ENCODE assay signal across 15 cellular contexts in the genomic region with DNA sequence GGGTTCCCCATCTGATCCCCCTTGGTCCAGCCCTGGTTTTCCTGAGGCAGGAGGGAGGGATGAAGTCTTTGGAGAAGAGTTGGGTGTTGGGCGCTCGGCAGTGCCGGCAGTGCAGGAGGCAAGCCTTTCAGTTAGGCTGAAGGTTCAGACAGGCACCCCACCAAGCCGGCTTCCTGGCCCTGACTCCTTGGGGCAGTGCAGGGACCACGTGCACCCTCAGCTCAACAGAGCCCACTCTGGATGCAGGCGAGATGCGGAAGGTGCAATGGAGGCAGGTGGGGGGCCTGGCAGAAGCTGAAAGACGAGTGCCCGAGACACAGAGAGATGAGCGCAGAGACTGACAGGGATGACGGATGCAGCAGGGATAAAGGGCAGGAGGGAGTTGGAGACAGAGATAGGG. TPM values are rescaled to one million over a fixed set of nuclear protein-coding genes. Genes with fewer than 3 reads are reported as not detected.
DNase-seq lines count a peak whose midpoint lies in the region; ATAC-seq and TF ChIP-seq lines count a peak whose summit lies in the region.
"Had no signal": no experiment of that assay in that cellular context is flagged by ENCODE, and none has a peak within 500 bp of the region (broad histone marks: within the 10 kb centered on the region; RNA-seq: fewer than 3 reads in every experiment).

No MANE protein-coding gene starts in this region.

- TF ChIP-seq POLR2A in IMR-90 (IDR thresholded peaks at IDR 0.05; ENCODE audit: low read depth, low read length) (no peak), spleen (IDR thresholded peaks at IDR 0.05) (no peak)

- H3K4me1 ChIP-seq in CD4-positive, CD25-positive, alpha-beta regulatory T cell (ENCODE audit: control insufficient read depth, insufficient read depth, low read length, poor library complexity, severe bottlenecking) = peaks cover 8% of the 10 kb centered on the region
- peaks cover 5% of the 10 kb centered on the region; the same call in 1 of the 2 replicates for H3K4me1 ChIP-seq in IMR-90 (ENCODE audit: control insufficient read depth, insufficient read depth, low read length)
- no peaks in the 10 kb centered on the region for H3K4me1 ChIP-seq in endodermal cell (ENCODE audit: control insufficient read depth, insufficient read depth, low read length)
- peaks cover 4 to 6% of the 10 kb centered on the region in 2 donors for H3K4me1 ChIP-seq in neuronal stem cell (ENCODE audit: control insufficient read depth in 2 of 2, insufficient read depth in 1 of 2, low read depth in 1 of 2, low read length in 2 of 2)
- peaks cover 2 to 11% (median 8%) of the 10 kb centered on the region in 6 donors for H3K4me1 ChIP-seq in spleen

- no peak overlapping the region for H2BK12ac ChIP-seq in neuronal stem cell (ENCODE audit: low read length)

- no peak overlapping the region for H4K5ac ChIP-seq in IMR-90 (ENCODE audit: low read depth, low read length)

- H3K9me3 ChIP-seq in CD4-positive, CD25-positive, alpha-beta regulatory T cell (ENCODE audit: control insufficient read depth in 2 of 2, low read length in 2 of 2) = no peaks in the 10 kb centered on the region
- H3K9me3 ChIP-seq in IMR-90 (ENCODE audit: control insufficient read depth, insufficient read depth, low read length) (no peaks in the 10 kb centered on the region), endodermal cell (ENCODE audit: control insufficient read depth, low read length) (peaks cover 4% of the 10 kb centered on the region), neuronal stem cell (replicated peaks in 1 of 2; ENCODE audit: control insufficient read depth in 2 of 2, insufficient read depth in 1 of 2, low read depth in 1 of 2, low read length in 2 of 2) (peaks cover 0 to 3% of the 10 kb centered on the region in 2 donors), spleen (peaks cover 0 to 5% (median 0%) of the 10 kb centered on the region in 8 donors)

- H3K18ac ChIP-seq in IMR-90 (ENCODE audit: low read depth, low read length) = no peak overlapping the region
- peak overlapping the region; percentile 49 for H3K18ac ChIP-seq in neuronal stem cell (ENCODE audit: low read length)

- no peak overlapping the region for H3K27ac ChIP-seq in CD4-positive, CD25-positive, alpha-beta regulatory T cell (ENCODE audit: insufficient read depth, low read length, poor library complexity, severe bottlenecking)
- H3K27ac ChIP-seq in IMR-90 (ENCODE audit: insufficient read depth, low read length) (no peak overlapping the region), endodermal cell (ENCODE audit: low read depth, low read length) (no peak overlapping the region), neuronal stem cell (replicated peaks; ENCODE audit: low read length) (no peak overlapping the region), spleen (no peak overlapping the region)
- H3K27ac ChIP-seq: BLaER1, HL-60 had no signal

- H3K79me1 ChIP-seq in IMR-90 (ENCODE audit: low read depth in 1 of 2, low read length in 2 of 2) = peaks cover 2 to 9% of the 10 kb centered on the region in 2 experiments; a peak in 3 of 4 replicates
- no peaks in the 10 kb centered on the region for H3K79me1 ChIP-seq in neuronal stem cell (ENCODE audit: low read depth, low read length)

- H2AFZ ChIP-seq in IMR-90 (replicated peaks; ENCODE audit: low read length, poor library complexity) = no peak overlapping the region
- no peak overlapping the region for H2AFZ ChIP-seq in neuronal stem cell (ENCODE audit: low read length)

- H3K27me3 Mint-ChIP-seq in CD4-positive, CD25-positive, alpha-beta regulatory T cell = no peaks in the 10 kb centered on the region
- H3K27me3 Mint-ChIP-seq in endodermal cell (ENCODE audit: insufficient read depth) = peaks cover 7% of the 10 kb centered on the region

- TF ChIP-seq RAD21 in IMR-90 (IDR thresholded peaks at IDR 0.05; ENCODE audit: low read length) = no peak

- no peak overlapping the region for H4K8ac ChIP-seq in IMR-90 (ENCODE audit: low read depth in 2 of 2, low read length in 2 of 2)
- H4K8ac ChIP-seq in neuronal stem cell (ENCODE audit: low read depth, low read length) = no peak overlapping the region

- no TSS peak for BruUV-seq in IMR-90 (replicated peaks; lab: Mats Ljungman, UMichigan)

- H4K91ac ChIP-seq in IMR-90 (ENCODE audit: insufficient read depth, low read depth, low read length) (no peak overlapping the region), neuronal stem cell (ENCODE audit: low read depth, low read length, poor library complexity) (no peak overlapping the region)

- H3K23ac ChIP-seq in IMR-90 (ENCODE audit: low read depth, low read length) (no peak overlapping the region), neuronal stem cell (ENCODE audit: low read depth, low read length, poor library complexity) (peak overlapping the region; percentile 12)

- H2BK15ac ChIP-seq in IMR-90 (ENCODE audit: low read depth, low read length) = no peak overlapping the region
- H2BK15ac ChIP-seq in neuronal stem cell (ENCODE audit: low read length) = no peak overlapping the region

- no peak overlapping the region for H2BK120ac ChIP-seq in IMR-90 (ENCODE audit: low read depth, low read length)
- H2BK120ac ChIP-seq in neuronal stem cell (ENCODE audit: low read depth, low read length) = no peak overlapping the region

- H3K4me3 ChIP-seq in CD4-positive, CD25-positive, alpha-beta regulatory T cell (ENCODE audit: low read depth, low read length) = no peak overlapping the region
- H3K4me3 ChIP-seq in IMR-90 (ENCODE audit: insufficient read depth, low read depth, low read length) = no peak overlapping the region
- no peak overlapping the region for H3K4me3 ChIP-seq in endodermal cell (ENCODE audit: low read length)
- H3K4me3 ChIP-seq in neuronal stem cell (ENCODE audit: low read length in 2 of 2) = peak overlapping the region in 1 of 2 donors; percentile 52
- H3K4me3 ChIP-seq in spleen = no peak overlapping the region
- H3K4me3 ChIP-seq: BLaER1 had no signal

- no peak for DNase-seq in CD4-positive, CD25-positive, alpha-beta regulatory T cell
- DNase-seq in IMR-90 (no peak), endodermal cell (peak; percentile 55), neuronal stem cell (ENCODE audit: low spot score) (no peak), NCI-H82 treated with DMSO at 0.1 percent for 48 hours (lab: John Stamatoyannopoulos, UW; ENCODE audit: unreplicated experiment) (no peak), spleen (no peak)
- DNase-seq: 8988T, AML-193, DMS53, GF-D8, GOT3 had no signal

- 27% methylated on average over 10 of the region's 11 CpGs; no CpG with 5 or more reads in 1 of the 2 experiments for WGBS in IMR-90 (ENCODE audit: extremely low coverage in 2 of 2, insufficient read length in 1 of 2), 2 experiments
- WGBS in endodermal cell (ENCODE audit: insufficient coverage in 1 of 2, insufficient read length in 1 of 2), 2 experiments = 61 to 71% methylated on average over 8 to 11 of the region's 11 CpGs
- no CpG with 5 or more reads among the region's 11 CpGs for WGBS in neuronal stem cell (ENCODE audit: extremely low coverage in 2 of 2, insufficient read length in 2 of 2, insufficient replicate concordance in 1 of 2), 2 donors
- 80 to 90% (median 82%) methylated on average over 10 to 11 of the region's 11 CpGs for WGBS in spleen, 5 donors

- H3K36me3 ChIP-seq in CD4-positive, CD25-positive, alpha-beta regulatory T cell (ENCODE audit: control insufficient read depth, insufficient read depth, low read length) = no peaks in the 10 kb centered on the region
- H3K36me3 ChIP-seq in IMR-90 (ENCODE audit: control insufficient read depth, insufficient read depth, low read length) (peaks cover 4% of the 10 kb centered on the region), endodermal cell (ENCODE audit: control insufficient read depth, insufficient read depth, low read length) (no peaks in the 10 kb centered on the region), neuronal stem cell (replicated peaks in 1 of 2; ENCODE audit: control insufficient read depth in 2 of 2, insufficient read depth in 2 of 2, low read length in 2 of 2) (no peaks in the 10 kb centered on the region), spleen (peaks cover 0 to 12% (median 0%) of the 10 kb centered on the region in 6 donors)

- CTCF ChIA-PET in IMR-90 (lab: Yijun Ruan, JAX) = no interaction called here

- peak overlapping the region in 2 of 3 donors; percentile 38 to 86 for H3K27ac Mint-ChIP-seq in CD4-positive, CD25-positive, alpha-beta regulatory T cell
- H3K27ac Mint-ChIP-seq in endodermal cell = no peak overlapping the region

- H3K4me2 ChIP-seq in IMR-90 (ENCODE audit: low read depth, low read length) = no peak overlapping the region
- no peak overlapping the region for H3K4me2 ChIP-seq in neuronal stem cell (ENCODE audit: insufficient read depth, low read length, poor library complexity, severe bottlenecking)
- H3K4me2 ChIP-seq: BLaER1 had no signal

- H2AK9ac ChIP-seq in IMR-90 (replicated peaks; ENCODE audit: low read depth, low read length, poor library complexity) = peak overlapping the region; percentile 33

- H2BK5ac ChIP-seq in IMR-90 (ENCODE audit: low read depth, low read length, poor library complexity, severe bottlenecking) = no peak overlapping the region
- H2BK5ac ChIP-seq in neuronal stem cell (ENCODE audit: low read length) = no peak overlapping the region

- intact Hi-C loops in IMR-90 (cut with micrococcal nuclease) = no loop called here
- intact Hi-C loops in spleen (cut with DNase I; ENCODE audit: low total_unique reads) = no loop called here

- H2AK5ac ChIP-seq in IMR-90 (ENCODE audit: low read depth, low read length) = no peak overlapping the region
- no peak overlapping the region for H2AK5ac ChIP-seq in neuronal stem cell (ENCODE audit: low read depth, low read length)

- TF ChIP-seq CTCF in IMR-90 (conservative IDR thresholded peaks at IDR 0.05; ENCODE audit: low read depth, low read length) = no peak
- no peak for TF ChIP-seq CTCF in endodermal cell (conservative IDR thresholded peaks at IDR 0.05)
- no peak for TF ChIP-seq CTCF in spleen (IDR thresholded peaks at IDR 0.05 in 8 of 11, conservative IDR thresholded peaks at IDR 0.05 in 3 of 11)

- no peak overlapping the region for H3K14ac ChIP-seq in IMR-90 (replicated peaks; ENCODE audit: low read depth, low read length)
- H3K14ac ChIP-seq in neuronal stem cell (ENCODE audit: low read length) = no peak overlapping the region

- peaks cover 0 to 12% (median 1%) of the 10 kb centered on the region in 4 donors for H3K4me1 Mint-ChIP-seq in CD4-positive, CD25-positive, alpha-beta regulatory T cell
- H3K4me1 Mint-ChIP-seq in endodermal cell = peaks cover 3% of the 10 kb centered on the region

- H3K27me3 ChIP-seq in CD4-positive, CD25-positive, alpha-beta regulatory T cell (ENCODE audit: control insufficient read depth, insufficient read depth, low read length) = no peaks in the 10 kb centered on the region
- H3K27me3 ChIP-seq in IMR-90 (ENCODE audit: control insufficient read depth, insufficient read depth, low read length) (no peaks in the 10 kb centered on the region), endodermal cell (ENCODE audit: control insufficient read depth, insufficient read depth, low read length, poor library complexity, severe bottlenecking) (no peaks in the 10 kb centered on the region), neuronal stem cell (ENCODE audit: control insufficient read depth in 3 of 3, insufficient read depth in 3 of 3, low read depth in 1 of 3, low read length in 3 of 3) (no peaks in the 10 kb centered on the region), spleen (replicated peaks in 1 of 7) (no peaks in the 10 kb centered on the region)
- H3K27me3 ChIP-seq: BLaER1 had no signal

- no peak for ATAC-seq in CD4-positive, CD25-positive, alpha-beta regulatory T cell (ENCODE audit: low read depth in 2 of 2)
- ATAC-seq in IMR-90 (ENCODE audit: low read depth) = no peak
- no peak for ATAC-seq in GM21576 (IDR thresholded peaks at IDR 0.05; ENCODE audit: unreplicated experiment)
- ATAC-seq: HCT116 had no signal

- no peaks in the 10 kb centered on the region for H3K9me1 ChIP-seq in IMR-90 (ENCODE audit: insufficient read depth, low read length)

- H3K4me3 Mint-ChIP-seq in CD4-positive, CD25-positive, alpha-beta regulatory T cell = peak overlapping the region in 1 of 4 donors; percentile 73
- H3K4me3 Mint-ChIP-seq in endodermal cell = no peak overlapping the region

- peaks cover 31% of the 10 kb centered on the region for H3K36me3 Mint-ChIP-seq in CD4-positive, CD25-positive, alpha-beta regulatory T cell
- H3K36me3 Mint-ChIP-seq in endodermal cell (ENCODE audit: low read depth) = peaks cover 30% of the 10 kb centered on the region

- POLR2A ChIA-PET in IMR-90 (lab: Charles Lee; ENCODE audit: unreplicated experiment) = no interaction called here

- H3K4ac ChIP-seq in IMR-90 (ENCODE audit: low read depth, low read length) (no peak overlapping the region), neuronal stem cell (ENCODE audit: low read length) (no peak overlapping the region)

- H3K9me3 Mint-ChIP-seq in CD4-positive, CD25-positive, alpha-beta regulatory T cell = peaks cover 0 to 2% (median 0%) of the 10 kb centered on the region in 7 donors
- H3K9me3 Mint-ChIP-seq in endodermal cell = peaks cover 13% of the 10 kb centered on the region

- no peak overlapping the region for H2BK20ac ChIP-seq in IMR-90 (ENCODE audit: low read depth, low read length)

- no peaks in the 10 kb centered on the region for H4K20me1 ChIP-seq in IMR-90 (ENCODE audit: insufficient read depth, low read length)
- H4K20me1 ChIP-seq: BLaER1 had no signal

- in situ Hi-C loops in IMR-90 (cut with MboI; ENCODE audit: low sequenced_read_pairs) = no loop called here

- H3K9ac ChIP-seq in IMR-90 (ENCODE audit: low read depth, low read length) (no peak overlapping the region), endodermal cell (ENCODE audit: extremely low read depth, low read length, poor library complexity, severe bottlenecking) (no peak overlapping the region), neuronal stem cell (ENCODE audit: low read depth, low read length, poor library complexity) (no peak overlapping the region)
- H3K9ac ChIP-seq: BLaER1 had no signal

- dilution Hi-C loops in IMR-90 (cut with HindIII; ENCODE audit: low sequenced_read_pairs, unreplicated experiment) = no loop called here

- H3K56ac ChIP-seq in IMR-90 (ENCODE audit: extremely low read depth, insufficient read depth, low read length) = no peak overlapping the region

RNA-seq across cellular contexts. Expression of a gene that starts 11.1 kb away (rescaled TPM):
- 1.1 TPM for total RNA-seq in CD4-positive, CD25-positive, alpha-beta regulatory T cell
- under 1 TPM; 0.17 to 0.40 (median 0.30) TPM for polyA plus RNA-seq in CD4-positive, CD25-positive, alpha-beta regulatory T cell
- total RNA-seq in IMR-90 (2012; rRNA removed) (0.18 and 0.28 TPM in 2 replicates), endodermal cell (1 to 10 TPM; 1.9 to 2.3 TPM), spleen (10 to 100 TPM in 1 of 7 donors, 1 to 10 TPM in 6; 3.1 to 10.3 (median 4.0) TPM)
- polyA plus RNA-seq in IMR-90 (2012; rRNA removed) (1.9 and 2.7 TPM in 2 replicates), spleen (10 to 100 TPM in 1 of 3 donors, 1 to 10 TPM in 1, under 1 TPM in 1; 0.93 to 10.7 (median 3.6) TPM)
- polyA plus RNA-seq in IMR-90 (2012; cell fraction: cytosol; rRNA removed) = 2.2 and 3.7 TPM in 2 replicates
- polyA plus RNA-seq in IMR-90 (2012; cell fraction: nucleus; rRNA removed; ENCODE audit: low replicate concordance) = 2.3 and 4.1 TPM in 2 replicates
- 2.0 TPM for polyA plus RNA-seq in endodermal cell (2013, experiment 1 of 2)
- 1.2 TPM for polyA plus RNA-seq in endodermal cell (2013, experiment 2 of 2)
- polyA plus RNA-seq in neuronal stem cell (2013, experiment 1 of 2) = 1.1 TPM
- polyA plus RNA-seq in neuronal stem cell (2013, experiment 2 of 2) = 0.90 TPM

RNA-seq across cellular contexts. Expression of a gene that starts 12.7 kb away (rescaled TPM):
- total RNA-seq in CD4-positive, CD25-positive, alpha-beta regulatory T cell = not detected
- polyA plus RNA-seq in CD4-positive, CD25-positive, alpha-beta regulatory T cell = under 1 TPM in 2 of 4 donors, not detected in 2; 0.10 to 0.67 TPM
- total RNA-seq in IMR-90 (2012; rRNA removed) = not detected in 2 replicates
- not detected in 2 replicates for polyA plus RNA-seq in IMR-90 (2012; rRNA removed)
- polyA plus RNA-seq in IMR-90 (2012; cell fraction: cytosol; rRNA removed) = not detected in 2 replicates
- polyA plus RNA-seq in IMR-90 (2012; cell fraction: nucleus; rRNA removed; ENCODE audit: low replicate concordance) = not detected in 2 replicates
- 10 to 100 TPM in 1 of 2 donors, 1 to 10 TPM in 1; 5.8 to 11.0 TPM for total RNA-seq in endodermal cell
- polyA plus RNA-seq in endodermal cell (2013, experiment 1 of 2) = 2.3 TPM
- polyA plus RNA-seq in endodermal cell (2013, experiment 2 of 2) = 0.95 TPM
- 0.06 TPM for polyA plus RNA-seq in neuronal stem cell (2013, experiment 1 of 2)
- 0.21 TPM for polyA plus RNA-seq in neuronal stem cell (2013, experiment 2 of 2)
- under 1 TPM in 3 of 7 donors, not detected in 4; 0.17 to 0.65 (median 0.38) TPM for total RNA-seq in spleen
- 1 to 10 TPM in 1 of 3 donors, under 1 TPM in 1, not detected in 1; 0.22 to 1.2 TPM for polyA plus RNA-seq in spleen

RNA-seq across cellular contexts. Expression of a gene that starts 31.9 kb away (rescaled TPM):
- 0.22 TPM for total RNA-seq in CD4-positive, CD25-positive, alpha-beta regulatory T cell
- polyA plus RNA-seq in CD4-positive, CD25-positive, alpha-beta regulatory T cell = under 1 TPM; 0.13 to 0.55 (median 0.18) TPM
- total RNA-seq in IMR-90 (2012; rRNA removed) = under 0.01 and 0.18 TPM in 2 replicates
- polyA plus RNA-seq in IMR-90 (2012; rRNA removed) = 0.51 and 0.67 TPM in 2 replicates
- polyA plus RNA-seq in IMR-90 (2012; cell fraction: cytosol; rRNA removed) = 0.63 and 1.0 TPM in 2 replicates
- 0.36 and 0.79 TPM in 2 replicates for polyA plus RNA-seq in IMR-90 (2012; cell fraction: nucleus; rRNA removed; ENCODE audit: low replicate concordance)
- total RNA-seq in endodermal cell = 1 to 10 TPM; 3.4 to 5.2 TPM
- 1.6 TPM for polyA plus RNA-seq in endodermal cell (2013, experiment 1 of 2)
- polyA plus RNA-seq in endodermal cell (2013, experiment 2 of 2) = 0.99 TPM
- 1.1 TPM for polyA plus RNA-seq in neuronal stem cell (2013, experiment 1 of 2)
- 1.1 TPM for polyA plus RNA-seq in neuronal stem cell (2013, experiment 2 of 2)
- total RNA-seq in spleen = 10 to 100 TPM; 30.3 to 78.1 (median 39.8) TPM
- polyA plus RNA-seq in spleen = 10 to 100 TPM; 15.1 to 62.8 (median 42.1) TPM

RNA-seq across cellular contexts. Expression of a gene that starts 35.7 kb away (rescaled TPM):
- total RNA-seq in CD4-positive, CD25-positive, alpha-beta regulatory T cell = 2.3 TPM
- under 1 TPM in 2 of 4 donors, not detected in 2; 0.21 to 0.30 TPM for polyA plus RNA-seq in CD4-positive, CD25-positive, alpha-beta regulatory T cell
- total RNA-seq in IMR-90 (2012; rRNA removed) (not detected in 2 replicates), endodermal cell (1 to 10 TPM; 1.2 to 1.4 TPM), spleen (1 to 10 TPM in 3 of 7 donors, under 1 TPM in 3, not detected in 1; 0.30 to 2.1 (median 1.2) TPM)
- polyA plus RNA-seq in IMR-90 (2012; rRNA removed) (0.11 and 0.19 TPM in 2 replicates), spleen (1 to 10 TPM in 1 of 3 donors, under 1 TPM in 2; 0.49 to 1.1 (median 0.51) TPM)
- polyA plus RNA-seq in IMR-90 (2012; cell fraction: cytosol; rRNA removed) = 0.14 and 0.29 TPM in 2 replicates
- polyA plus RNA-seq in IMR-90 (2012; cell fraction: nucleus; rRNA removed; ENCODE audit: low replicate concordance) = 1.9 and 3.1 TPM in 2 replicates
- polyA plus RNA-seq in endodermal cell (2013, experiment 1 of 2) = 2.0 TPM
- 3.1 TPM for polyA plus RNA-seq in endodermal cell (2013, experiment 2 of 2)
- polyA plus RNA-seq in neuronal stem cell (2013, experiment 1 of 2) = 1.2 TPM
- 1.3 TPM for polyA plus RNA-seq in neuronal stem cell (2013, experiment 2 of 2)

RNA-seq across cellular contexts. Expression of a gene that starts 38.2 kb away (rescaled TPM):
- total RNA-seq in CD4-positive, CD25-positive, alpha-beta regulatory T cell = not detected
- polyA plus RNA-seq in CD4-positive, CD25-positive, alpha-beta regulatory T cell = not detected
- total RNA-seq in IMR-90 (2012; rRNA removed) (not detected in 2 replicates), endodermal cell (under 1 TPM; 0.22 to 0.80 TPM), spleen (1 to 10 TPM in 5 of 7 donors, under 1 TPM in 1, not detected in 1; 0.84 to 5.3 (median 1.8) TPM)
- polyA plus RNA-seq in IMR-90 (2012; rRNA removed) (not detected in 2 replicates), spleen (1 to 10 TPM in 1 of 3 donors, under 1 TPM in 2; 0.26 to 1.0 (median 0.50) TPM)
- not detected in 2 replicates for polyA plus RNA-seq in IMR-90 (2012; cell fraction: cytosol; rRNA removed)
- polyA plus RNA-seq in IMR-90 (2012; cell fraction: nucleus; rRNA removed; ENCODE audit: low replicate concordance) = 0.05 and 0.07 TPM in 2 replicates
- polyA plus RNA-seq in endodermal cell (2013, experiment 1 of 2) = 0.21 TPM
- polyA plus RNA-seq in endodermal cell (2013, experiment 2 of 2) = not detected
- polyA plus RNA-seq in neuronal stem cell (2013, experiment 1 of 2) = 0.01 TPM
- 0.03 TPM for polyA plus RNA-seq in neuronal stem cell (2013, experiment 2 of 2)

Comparison
In these comparisons a context has a peak if more than half of its experiments do, and no peak if none do; other contexts are left out.
1. RNA of a gene that starts 31.9 kb away (total RNA-seq): 30.3 to 78.1 TPM in spleen; 3.4 to 5.2 TPM in endodermal cell, 0.22 TPM in CD4-positive, CD25-positive, alpha-beta regulatory T cell (single experiment) and under 0.01 to 0.18 TPM in IMR-90; every median in the first group is over 4 times any median in the second.